In genomic region chr7:73621168-73622063, GRCh38 we compare ENCODE assay signal across 2 cellular contexts.
TF ChIP-seq lines count a peak whose summit lies in the region.

No MANE protein-coding gene starts in this region.

TF ChIP-seq in GM23338, 12 proteins besides CTCF, POLR2A, EP300 and RAD21:
- TF ChIP-seq NANOG (IDR thresholded peaks at IDR 0.05; ENCODE audit: borderline replicate concordance) (no peak), ETS1 (IDR thresholded peaks at IDR 0.05) (no peak), CREB1 (CRISPR knock-in tag; IDR thresholded peaks at IDR 0.05; ENCODE audit: low read depth) (no peak), REST (IDR thresholded peaks at IDR 0.05; ENCODE audit: unreplicated experiment) (no peak), ZNF114 (CRISPR knock-in tag; IDR thresholded peaks at IDR 0.05) (no peak), EZH2 (IDR thresholded peaks at IDR 0.05; ENCODE audit: low read depth, unreplicated experiment) (no peak), ZNF331 (CRISPR knock-in tag; IDR thresholded peaks at IDR 0.05; ENCODE audit: low read depth) (no peak), EZH2phosphoT487 (IDR thresholded peaks at IDR 0.05; ENCODE audit: unreplicated experiment) (no peak), JUNB (IDR thresholded peaks at IDR 0.05; ENCODE audit: unreplicated experiment) (no peak), STAT1 (IDR thresholded peaks at IDR 0.05; ENCODE audit: unreplicated experiment) (no peak), POLR2AphosphoS5 (IDR thresholded peaks at IDR 0.05; ENCODE audit: low read depth) (no peak)
- TF ChIP-seq, protein P1, sequence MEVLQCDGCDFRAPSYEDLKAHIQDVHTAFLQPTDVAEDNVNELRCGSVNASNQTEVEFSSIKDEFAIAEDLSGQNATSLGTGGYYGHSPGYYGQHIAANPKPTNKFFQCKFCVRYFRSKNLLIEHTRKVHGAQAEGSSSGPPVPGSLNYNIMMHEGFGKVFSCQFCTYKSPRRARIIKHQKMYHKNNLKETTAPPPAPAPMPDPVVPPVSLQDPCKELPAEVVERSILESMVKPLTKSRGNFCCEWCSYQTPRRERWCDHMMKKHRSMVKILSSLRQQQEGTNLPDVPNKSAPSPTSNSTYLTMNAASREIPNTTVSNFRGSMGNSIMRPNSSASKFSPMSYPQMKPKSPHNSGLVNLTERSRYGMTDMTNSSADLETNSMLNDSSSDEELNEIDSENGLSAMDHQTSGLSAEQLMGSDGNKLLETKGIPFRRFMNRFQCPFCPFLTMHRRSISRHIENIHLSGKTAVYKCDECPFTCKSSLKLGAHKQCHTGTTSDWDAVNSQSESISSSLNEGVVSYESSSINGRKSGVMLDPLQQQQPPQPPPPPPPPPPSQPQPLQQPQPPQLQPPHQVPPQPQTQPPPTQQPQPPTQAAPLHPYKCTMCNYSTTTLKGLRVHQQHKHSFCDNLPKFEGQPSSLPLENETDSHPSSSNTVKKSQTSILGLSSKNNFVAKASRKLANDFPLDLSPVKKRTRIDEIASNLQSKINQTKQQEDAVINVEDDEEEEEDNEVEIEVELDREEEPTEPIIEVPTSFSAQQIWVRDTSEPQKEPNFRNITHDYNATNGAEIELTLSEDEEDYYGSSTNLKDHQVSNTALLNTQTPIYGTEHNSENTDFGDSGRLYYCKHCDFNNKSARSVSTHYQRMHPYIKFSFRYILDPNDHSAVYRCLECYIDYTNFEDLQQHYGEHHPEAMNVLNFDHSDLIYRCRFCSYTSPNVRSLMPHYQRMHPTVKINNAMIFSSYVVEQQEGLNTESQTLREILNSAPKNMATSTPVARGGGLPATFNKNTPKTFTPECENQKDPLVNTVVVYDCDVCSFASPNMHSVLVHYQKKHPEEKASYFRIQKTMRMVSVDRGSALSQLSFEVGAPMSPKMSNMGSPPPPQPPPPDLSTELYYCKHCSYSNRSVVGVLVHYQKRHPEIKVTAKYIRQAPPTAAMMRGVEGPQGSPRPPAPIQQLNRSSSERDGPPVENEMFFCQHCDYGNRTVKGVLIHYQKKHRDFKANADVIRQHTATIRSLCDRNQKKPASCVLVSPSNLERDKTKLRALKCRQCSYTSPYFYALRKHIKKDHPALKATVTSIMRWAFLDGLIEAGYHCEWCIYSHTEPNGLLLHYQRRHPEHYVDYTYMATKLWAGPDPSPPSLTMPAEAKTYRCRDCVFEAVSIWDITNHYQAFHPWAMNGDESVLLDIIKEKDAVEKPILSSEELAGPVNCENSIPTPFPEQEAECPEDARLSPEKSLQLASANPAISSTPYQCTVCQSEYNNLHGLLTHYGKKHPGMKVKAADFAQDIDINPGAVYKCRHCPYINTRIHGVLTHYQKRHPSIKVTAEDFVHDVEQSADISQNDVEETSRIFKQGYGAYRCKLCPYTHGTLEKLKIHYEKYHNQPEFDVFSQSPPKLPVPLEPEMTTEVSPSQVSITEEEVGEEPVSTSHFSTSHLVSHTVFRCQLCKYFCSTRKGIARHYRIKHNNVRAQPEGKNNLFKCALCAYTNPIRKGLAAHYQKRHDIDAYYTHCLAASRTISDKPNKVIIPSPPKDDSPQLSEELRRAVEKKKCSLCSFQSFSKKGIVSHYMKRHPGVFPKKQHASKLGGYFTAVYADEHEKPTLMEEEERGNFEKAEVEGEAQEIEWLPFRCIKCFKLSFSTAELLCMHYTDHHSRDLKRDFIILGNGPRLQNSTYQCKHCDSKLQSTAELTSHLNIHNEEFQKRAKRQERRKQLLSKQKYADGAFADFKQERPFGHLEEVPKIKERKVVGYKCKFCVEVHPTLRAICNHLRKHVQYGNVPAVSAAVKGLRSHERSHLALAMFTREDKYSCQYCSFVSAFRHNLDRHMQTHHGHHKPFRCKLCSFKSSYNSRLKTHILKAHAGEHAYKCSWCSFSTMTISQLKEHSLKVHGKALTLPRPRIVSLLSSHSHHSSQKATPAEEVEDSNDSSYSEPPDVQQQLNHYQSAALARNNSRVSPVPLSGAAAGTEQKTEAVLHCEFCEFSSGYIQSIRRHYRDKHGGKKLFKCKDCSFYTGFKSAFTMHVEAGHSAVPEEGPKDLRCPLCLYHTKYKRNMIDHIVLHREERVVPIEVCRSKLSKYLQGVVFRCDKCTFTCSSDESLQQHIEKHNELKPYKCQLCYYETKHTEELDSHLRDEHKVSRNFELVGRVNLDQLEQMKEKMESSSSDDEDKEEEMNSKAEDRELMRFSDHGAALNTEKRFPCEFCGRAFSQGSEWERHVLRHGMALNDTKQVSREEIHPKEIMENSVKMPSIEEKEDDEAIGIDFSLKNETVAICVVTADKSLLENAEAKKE (CRISPR knock-in tag; IDR thresholded peaks at IDR 0.05), result no peak

TF ChIP-seq in HepG2, 621 proteins besides CTCF, POLR2A, EP300 and RAD21:
- TF ChIP-seq RBM22 (optimal IDR thresholded peaks at IDR 0.05; ENCODE audit: low read length) (peak; percentile 93), POLR2AphosphoS5 (IDR thresholded peaks at IDR 0.05; ENCODE audit: low read depth, low read length) (peak; percentile 40; the same call in 1 of the 2 replicates), ZNF562 (CRISPR knock-in tag; IDR thresholded peaks at IDR 0.05; ENCODE audit: borderline replicate concordance) (no peak), POLR2G (IDR thresholded peaks at IDR 0.05; ENCODE audit: low read depth, low read length) (peak; percentile 68), ZNF354B (CRISPR knock-in tag; IDR thresholded peaks at IDR 0.05) (no peak), THAP11 (CRISPR knock-in tag; IDR thresholded peaks at IDR 0.05) (no peak), HNRNPK (IDR thresholded peaks at IDR 0.05; ENCODE audit: low read depth, low read length, poor library complexity, severe bottlenecking) (peak; percentile 95), AGO2 (optimal IDR thresholded peaks at IDR 0.05; ENCODE audit: low read depth, low read length) (peak; percentile 22), ZNF746 (CRISPR knock-in tag; IDR thresholded peaks at IDR 0.05) (peak; percentile 82; the same call in 1 of the 2 replicates), HNRNPH1 (optimal IDR thresholded peaks at IDR 0.05; ENCODE audit: low read depth, low read length) (peak; percentile 92), SOX13 (IDR thresholded peaks at IDR 0.05) (no peak), SOX13 (CRISPR knock-in tag; conservative IDR thresholded peaks at IDR 0.05 in 1 of 2, IDR thresholded peaks at IDR 0.05 in 1 of 2) (peak in 1 of 2 experiments; percentile 62; a peak in 1 of 4 replicates), BRF2 (CRISPR knock-in tag; IDR thresholded peaks at IDR 0.05) (no peak), PCBP2 (optimal IDR thresholded peaks at IDR 0.05; ENCODE audit: low read depth, low read length, poor library complexity, severe bottlenecking) (peak; percentile 95), RBFOX2 (IDR thresholded peaks at IDR 0.05; ENCODE audit: low read depth, low read length) (peak; percentile 66), PCBP1 (IDR thresholded peaks at IDR 0.05; ENCODE audit: borderline replicate concordance, low read depth, low read length) (0 out of 2 replicates have a peak, but pooled peaks have one; percentile 32)
- TF ChIP-seq, protein P2, sequence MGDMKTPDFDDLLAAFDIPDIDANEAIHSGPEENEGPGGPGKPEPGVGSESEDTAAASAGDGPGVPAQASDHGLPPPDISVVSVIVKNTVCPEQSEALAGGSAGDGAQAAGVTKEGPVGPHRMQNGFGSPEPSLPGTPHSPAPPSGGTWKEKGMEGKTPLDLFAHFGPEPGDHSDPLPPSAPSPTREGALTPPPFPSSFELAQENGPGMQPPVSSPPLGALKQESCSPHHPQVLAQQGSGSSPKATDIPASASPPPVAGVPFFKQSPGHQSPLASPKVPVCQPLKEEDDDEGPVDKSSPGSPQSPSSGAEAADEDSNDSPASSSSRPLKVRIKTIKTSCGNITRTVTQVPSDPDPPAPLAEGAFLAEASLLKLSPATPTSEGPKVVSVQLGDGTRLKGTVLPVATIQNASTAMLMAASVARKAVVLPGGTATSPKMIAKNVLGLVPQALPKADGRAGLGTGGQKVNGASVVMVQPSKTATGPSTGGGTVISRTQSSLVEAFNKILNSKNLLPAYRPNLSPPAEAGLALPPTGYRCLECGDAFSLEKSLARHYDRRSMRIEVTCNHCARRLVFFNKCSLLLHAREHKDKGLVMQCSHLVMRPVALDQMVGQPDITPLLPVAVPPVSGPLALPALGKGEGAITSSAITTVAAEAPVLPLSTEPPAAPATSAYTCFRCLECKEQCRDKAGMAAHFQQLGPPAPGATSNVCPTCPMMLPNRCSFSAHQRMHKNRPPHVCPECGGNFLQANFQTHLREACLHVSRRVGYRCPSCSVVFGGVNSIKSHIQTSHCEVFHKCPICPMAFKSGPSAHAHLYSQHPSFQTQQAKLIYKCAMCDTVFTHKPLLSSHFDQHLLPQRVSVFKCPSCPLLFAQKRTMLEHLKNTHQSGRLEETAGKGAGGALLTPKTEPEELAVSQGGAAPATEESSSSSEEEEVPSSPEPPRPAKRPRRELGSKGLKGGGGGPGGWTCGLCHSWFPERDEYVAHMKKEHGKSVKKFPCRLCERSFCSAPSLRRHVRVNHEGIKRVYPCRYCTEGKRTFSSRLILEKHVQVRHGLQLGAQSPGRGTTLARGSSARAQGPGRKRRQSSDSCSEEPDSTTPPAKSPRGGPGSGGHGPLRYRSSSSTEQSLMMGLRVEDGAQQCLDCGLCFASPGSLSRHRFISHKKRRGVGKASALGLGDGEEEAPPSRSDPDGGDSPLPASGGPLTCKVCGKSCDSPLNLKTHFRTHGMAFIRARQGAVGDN (CRISPR knock-in tag; IDR thresholded peaks at IDR 0.05), result peak; percentile 25; the same call in 1 of the 2 replicates
- TF ChIP-seq, protein P3, sequence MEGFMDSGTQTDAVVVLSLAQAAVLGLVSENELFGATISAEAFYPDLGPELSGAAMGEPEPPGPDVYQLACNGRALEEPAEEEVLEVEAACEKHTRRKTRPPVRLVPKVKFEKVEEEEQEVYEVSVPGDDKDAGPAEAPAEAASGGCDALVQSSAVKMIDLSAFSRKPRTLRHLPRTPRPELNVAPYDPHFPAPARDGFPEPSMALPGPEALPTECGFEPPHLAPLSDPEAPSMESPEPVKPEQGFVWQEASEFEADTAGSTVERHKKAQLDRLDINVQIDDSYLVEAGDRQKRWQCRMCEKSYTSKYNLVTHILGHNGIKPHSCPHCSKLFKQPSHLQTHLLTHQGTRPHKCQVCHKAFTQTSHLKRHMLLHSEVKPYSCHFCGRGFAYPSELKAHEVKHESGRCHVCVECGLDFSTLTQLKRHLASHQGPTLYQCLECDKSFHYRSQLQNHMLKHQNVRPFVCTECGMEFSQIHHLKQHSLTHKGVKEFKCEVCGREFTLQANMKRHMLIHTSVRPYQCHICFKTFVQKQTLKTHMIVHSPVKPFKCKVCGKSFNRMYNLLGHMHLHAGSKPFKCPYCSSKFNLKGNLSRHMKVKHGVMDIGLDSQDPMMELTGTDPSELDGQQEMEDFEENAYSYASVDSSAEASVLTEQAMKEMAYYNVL (CRISPR knock-in tag; IDR thresholded peaks at IDR 0.05; ENCODE audit: borderline replicate concordance), result peak; percentile 59
